26 cellular contexts compared by ENCODE assay signal in the genomic region with DNA sequence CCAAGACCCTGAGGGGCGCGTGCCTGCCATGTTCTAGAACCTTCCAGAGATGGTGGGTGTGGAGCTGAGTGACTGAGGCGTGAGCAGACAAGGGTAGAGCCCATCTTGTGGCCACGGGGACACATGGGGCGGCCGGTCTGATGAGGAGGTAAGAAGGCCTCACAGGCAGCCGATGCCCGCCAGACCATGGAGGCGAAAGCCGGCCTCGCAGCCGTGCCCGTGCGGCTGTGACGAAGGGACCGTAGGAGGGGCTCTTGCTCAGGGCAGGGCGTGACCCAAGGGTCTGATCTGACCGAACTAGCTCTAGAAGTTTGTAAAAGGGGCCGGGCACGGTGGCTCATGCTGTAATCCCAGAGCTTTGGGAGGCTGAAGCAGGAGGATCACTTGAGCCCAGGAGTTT. TPM values are rescaled to one million over a fixed set of nuclear protein-coding genes. Genes with fewer than 3 reads are reported as not detected.
DNase-seq lines count a peak whose midpoint lies in the region; ATAC-seq, FAIRE-seq and TF ChIP-seq lines count a peak whose summit lies in the region.
"Had no signal": no experiment of that assay in that cellular context is flagged by ENCODE, and none has a peak within 500 bp of the region (broad histone marks: within the 10 kb centered on the region; RNA-seq: fewer than 3 reads in every experiment).

No MANE protein-coding gene starts in this region.

- H3K27me3 ChIP-seq in HUES6 (ENCODE audit: control insufficient read depth, insufficient read depth, low read length) (no peaks in the 10 kb centered on the region), H1 (replicated peaks in 1 of 4; ENCODE audit: control insufficient read depth in 3 of 4, extremely low read depth in 1 of 4, insufficient read depth in 3 of 4, low read length in 3 of 4) (no peaks in the 10 kb centered on the region), osteoblast (ENCODE audit: insufficient read depth, low read length) (no peaks in the 10 kb centered on the region)
- H3K27me3 ChIP-seq: BE2C, Peyer's patch had no signal

- CTCF ChIA-PET in H1 (lab: Charles Lee; ENCODE audit: partially characterized antibody) = interaction anchor here (1.0 to 1.1 kb wide), 2 partner anchors 21 to 35 kb away, joined by 3 to 4 read pairs; no protein-coding TSS in a partner anchor

- H2BK15ac ChIP-seq in H1 (ENCODE audit: low read length) = no peak overlapping the region

- H3K18ac ChIP-seq in H1 (ENCODE audit: extremely low read depth, low read length) = no peak overlapping the region

- H3K56ac ChIP-seq in H1 (replicated peaks; ENCODE audit: insufficient read length, low read depth, low read length) = no peak overlapping the region

- H3K4me1 Mint-ChIP-seq in CD14-positive monocyte = no peaks in the 10 kb centered on the region
- H3K4me1 Mint-ChIP-seq in activated T-cell treated with anti-CD3 and anti-CD28 coated beads, Interleukin-2, amount 50 U/mL, for 72 hours (ENCODE audit: low read depth) = no peaks in the 10 kb centered on the region
- H3K4me1 Mint-ChIP-seq: IgD-negative memory B cell had no signal

- H4K5ac ChIP-seq in H1 (ENCODE audit: insufficient read length, low read depth, low read length) = no peak overlapping the region

- TF ChIP-seq POLR2A in H1 (IDR thresholded peaks at IDR 0.05; ENCODE audit: control extremely low read depth in 1 of 2, low read depth in 2 of 2, low read length in 2 of 2) = no peak

- no peaks in the 10 kb centered on the region for H3K79me2 ChIP-seq in H1 (ENCODE audit: control insufficient read depth in 1 of 2, insufficient read depth in 2 of 2, low read length in 2 of 2)
- H3K79me2 ChIP-seq in osteoblast (ENCODE audit: insufficient read depth, low read length) = no peaks in the 10 kb centered on the region

- H3K4me1 ChIP-seq in HUES6 (ENCODE audit: control insufficient read depth, insufficient read depth, low read length) = no peaks in the 10 kb centered on the region
- no peaks in the 10 kb centered on the region for H3K4me1 ChIP-seq in H1 (replicated peaks in 1 of 4; ENCODE audit: control insufficient read depth in 3 of 4, insufficient read depth in 4 of 4, low read length in 3 of 4)
- H3K4me1 ChIP-seq in osteoblast (ENCODE audit: insufficient read depth, low read length) = no peaks in the 10 kb centered on the region
- H3K4me1 ChIP-seq: A549, BE2C, Caco-2, Peyer's patch had no signal

- H3K23ac ChIP-seq in H1 (ENCODE audit: insufficient read length) = no peak overlapping the region

- POLR2A ChIA-PET in H1 (lab: Charles Lee; ENCODE audit: partially characterized antibody) = interaction anchor here (0.6 kb wide), 1 partner anchor 20 kb away, joined by 3 read pairs; no protein-coding TSS in a partner anchor

- TF ChIP-seq EP300 in H1 (IDR thresholded peaks at IDR 0.05; ENCODE audit: borderline replicate concordance in 1 of 2, low read depth in 2 of 2, low read length in 2 of 2) = no peak

- TF ChIP-seq RAD21 in H1 (IDR thresholded peaks at IDR 0.05 in 1 of 2, conservative IDR thresholded peaks at IDR 0.05 in 1 of 2; ENCODE audit: low read depth in 2 of 2, low read length in 2 of 2) = no peak

- H3K27ac ChIP-seq in HUES6 (ENCODE audit: low read depth, low read length) (peak overlapping the region; percentile 67; the same call in 1 of the 2 replicates), H1 (ENCODE audit: low read depth, low read length) (no peak overlapping the region; the same call in 1 of the 2 replicates), osteoblast (ENCODE audit: low read depth, low read length) (no peak overlapping the region)
- H3K27ac ChIP-seq: Peyer's patch had no signal

- peaks cover 0 to 6% of the 10 kb centered on the region in 2 experiments for H4K20me1 ChIP-seq in H1 (replicated peaks in 1 of 2; ENCODE audit: control insufficient read depth in 1 of 2, insufficient read depth in 2 of 2, low read length in 2 of 2)
- peaks cover 9% of the 10 kb centered on the region for H4K20me1 ChIP-seq in osteoblast (ENCODE audit: insufficient read depth, low read length)

- intact Hi-C loops in CD14-positive monocyte (cut with micrococcal nuclease) = no loop called here

- no peak overlapping the region for H2AK5ac ChIP-seq in H1 (ENCODE audit: low read depth, low read length)

- H3K9ac ChIP-seq in HUES6 (ENCODE audit: low read length) (no peak overlapping the region), H1 (replicated peaks in 1 of 4; ENCODE audit: extremely low read depth in 1 of 4, low read depth in 3 of 4, low read length in 3 of 4) (no peak overlapping the region)

- H2BK5ac ChIP-seq in H1 (ENCODE audit: low read depth, low read length) = 0 out of 2 replicates have a peak overlapping the region, but pooled peaks have one; percentile 71

- no peak for TF ChIP-seq CTCF in CD14-positive monocyte (IDR thresholded peaks at IDR 0.05)
- no peak for TF ChIP-seq CTCF in H1 (IDR thresholded peaks at IDR 0.05; ENCODE audit: control extremely low read depth in 1 of 3, insufficient read depth in 1 of 3, low read depth in 1 of 3, low read length in 3 of 3)
- no peak for TF ChIP-seq CTCF in osteoblast (IDR thresholded peaks at IDR 0.05; ENCODE audit: extremely low read depth, low read depth, low read length)

- no peak overlapping the region for H2AFZ ChIP-seq in H1 (ENCODE audit: low read length)
- no peak overlapping the region for H2AFZ ChIP-seq in osteoblast (ENCODE audit: low read length)

- H4K91ac ChIP-seq in H1 (replicated peaks; ENCODE audit: insufficient read length, low read length) = no peak overlapping the region

- no peak overlapping the region for H3K14ac ChIP-seq in H1 (ENCODE audit: insufficient read length)

- peak overlapping the region in 4 of 7 donors; percentile 3 to 62 (median 20) for H3K27ac Mint-ChIP-seq in CD14-positive monocyte
- H3K27ac Mint-ChIP-seq in activated T-cell treated with anti-CD3 and anti-CD28 coated beads, Interleukin-2, amount 50 U/mL, for 72 hours = no peak overlapping the region
- H3K27ac Mint-ChIP-seq: CD4-positive, alpha-beta T cell; IgD-negative memory B cell had no signal

- H2BK20ac ChIP-seq in H1 (ENCODE audit: low read length) = no peak overlapping the region

- peaks cover 22% of the 10 kb centered on the region for H3K36me3 ChIP-seq in HUES6 (ENCODE audit: control insufficient read depth, insufficient read depth, low read length)
- H3K36me3 ChIP-seq in H1 (ENCODE audit: control insufficient read depth in 2 of 4, insufficient read depth in 4 of 4, low read length in 3 of 4) = no peaks in the 10 kb centered on the region; a peak in 2 of 8 replicates
- peaks cover 30% of the 10 kb centered on the region for H3K36me3 ChIP-seq in osteoblast (ENCODE audit: insufficient read depth, low read length)

- peaks cover 54 to 75% of the 10 kb centered on the region in 2 donors for H3K36me3 Mint-ChIP-seq in CD14-positive monocyte
- peaks cover 2 to 5% of the 10 kb centered on the region in 2 donors for H3K36me3 Mint-ChIP-seq in activated T-cell treated with anti-CD3 and anti-CD28 coated beads, Interleukin-2, amount 50 U/mL, for 72 hours (ENCODE audit: insufficient read depth in 2 of 2)

- no peaks in the 10 kb centered on the region for H3K79me1 ChIP-seq in H1 (ENCODE audit: low read depth, low read length)

- 92% methylated on average over 20 of the region's 20 CpGs; no CpG with 5 or more reads in 1 of the 2 experiments for WGBS in H1 (ENCODE audit: extremely low coverage in 1 of 2, insufficient coverage in 1 of 2, insufficient read length in 1 of 2, insufficient replicate concordance in 2 of 2, low coverage in 1 of 2, low lambda C conversion rate in 2 of 2, missing lambda C conversion rate in 1 of 2), 2 experiments

- no peak overlapping the region for H2BK120ac ChIP-seq in H1 (replicated peaks; ENCODE audit: low read depth, low read length)

- no peak for FAIRE-seq in H1 (lab: Jason Lieb, UNC)
- FAIRE-seq: A549, GM12892, HTR-8/SVneo had no signal

- DNase-seq in CD14-positive monocyte (ENCODE audit: low spot score) = no peak
- no peak for DNase-seq in H1 (ENCODE audit: low read depth in 1 of 2, low spot score in 2 of 2)
- DNase-seq in osteoblast (ENCODE audit: insufficient read length, low spot score, missing footprints) = peak; percentile 77
- no peak for DNase-seq in activated T-cell treated with anti-CD3 and anti-CD28 coated beads, Interleukin-2, amount 50 U/mL, for 72 hours
- DNase-seq in SHP77 treated with DMSO at 0.1 percent for 48 hours (lab: John Stamatoyannopoulos, UW) = no peak
- DNase-seq: BE2C; Caco-2; CD4-positive, alpha-beta T cell; DMS 273 treated with DMSO at 0.1 percent for 48 hours; DMS79 treated with DMSO at 0.1 percent for 48 hours; Karpas-422; NCI-H1694; NCI-H2081; NCI-H2171 treated with DMSO at 0.1 percent for 48 hours; NCI-H446; NCI-H526; Peyer's patch had no signal

- no peak overlapping the region for H3K4ac ChIP-seq in H1 (replicated peaks; ENCODE audit: insufficient read length, low read depth, low read length)

- H2BK12ac ChIP-seq in H1 (ENCODE audit: low read depth, low read length) = no peak overlapping the region

- no peak for ATAC-seq in activated T-cell treated with anti-CD3 and anti-CD28 coated beads, Interleukin-2, amount 50 U/mL, for 72 hours (replicated peaks in 1 of 2)
- no peak for ATAC-seq in HG02678 (IDR thresholded peaks at IDR 0.05; ENCODE audit: unreplicated experiment)
- ATAC-seq: A549, HCT116 had no signal

- H3K4me3 ChIP-seq in HUES6 (ENCODE audit: low read depth, low read length) (no peak overlapping the region), H1 (ENCODE audit: extremely low read depth in 1 of 4, insufficient read depth in 2 of 4, low read depth in 3 of 4, low read length in 4 of 4) (no peak overlapping the region), osteoblast (ENCODE audit: insufficient read depth, low read length) (no peak overlapping the region)
- H3K4me3 ChIP-seq: A549, Peyer's patch had no signal

- no peak overlapping the region; the same call in 1 of the 2 replicates for H4K8ac ChIP-seq in H1 (ENCODE audit: extremely low read depth, insufficient read depth, low read length)

- H3K27me3 Mint-ChIP-seq in CD14-positive monocyte (ENCODE audit: low read depth in 3 of 3) = no peaks in the 10 kb centered on the region
- H3K27me3 Mint-ChIP-seq in activated T-cell treated with anti-CD3 and anti-CD28 coated beads, Interleukin-2, amount 50 U/mL, for 72 hours (ENCODE audit: low read depth) = no peaks in the 10 kb centered on the region
- H3K27me3 Mint-ChIP-seq: CD4-positive, alpha-beta T cell; IgD-negative memory B cell had no signal

- H3K23me2 ChIP-seq in H1 (ENCODE audit: low read depth, low read length) = no peaks in the 10 kb centered on the region

- no peak overlapping the region for H3K4me3 Mint-ChIP-seq in CD14-positive monocyte
- no peak overlapping the region for H3K4me3 Mint-ChIP-seq in activated T-cell treated with anti-CD3 and anti-CD28 coated beads, Interleukin-2, amount 50 U/mL, for 72 hours
- H3K4me3 Mint-ChIP-seq: CD4-positive, alpha-beta T cell; IgD-negative memory B cell had no signal

- H3K4me2 ChIP-seq in H1 (ENCODE audit: insufficient read depth in 1 of 2, low read depth in 2 of 2, low read length in 2 of 2) = no peak overlapping the region
- no peak overlapping the region for H3K4me2 ChIP-seq in osteoblast (ENCODE audit: insufficient read depth, low read length)
- H3K4me2 ChIP-seq: A549 had no signal

- H3K9me3 ChIP-seq in HUES6 (ENCODE audit: control insufficient read depth, insufficient read depth, low read depth, low read length) = no peaks in the 10 kb centered on the region
- no peaks in the 10 kb centered on the region for H3K9me3 ChIP-seq in H1 (ENCODE audit: insufficient read depth in 2 of 2, low read depth in 1 of 2, low read length in 1 of 2)
- H3K9me3 ChIP-seq in osteoblast (ENCODE audit: low read depth, low read length) = no peaks in the 10 kb centered on the region
- H3K9me3 ChIP-seq: A549, BE2C, Caco-2, Peyer's patch had no signal

- H3K9me3 Mint-ChIP-seq in CD14-positive monocyte = peaks cover 0 to 2% (median 0%) of the 10 kb centered on the region in 7 donors
- H3K9me3 Mint-ChIP-seq in activated T-cell treated with anti-CD3 and anti-CD28 coated beads, Interleukin-2, amount 50 U/mL, for 72 hours = no peaks in the 10 kb centered on the region
- H3K9me3 Mint-ChIP-seq: CD4-positive, alpha-beta T cell had no signal

RNA-seq across cellular contexts. Expression of a gene that starts 19.6 kb away (rescaled TPM):
- polyA plus RNA-seq in CD14-positive monocyte = 1 to 10 TPM; 1.0 to 1.1 TPM
- total RNA-seq in H1 (2021; fragmentation: NEBNext Ultra II Directional; extraction: Animal tissue kit (Norgen Biotek cat#: 25700)) = 8.1 and 8.3 TPM in 2 replicates
- polyA plus RNA-seq in H1 (2011; rRNA removed) = 3.4 and 9.8 TPM in 2 replicates
- 7.6 TPM for polyA plus RNA-seq in H1 (2011; cell fraction: cytosol; rRNA removed)
- polyA plus RNA-seq in H1 (2011; cell fraction: nucleus; rRNA removed) = 34.5 TPM
- polyA plus RNA-seq in H1 (2012, experiment 1 of 2) = 7.6 to 12.7 TPM (median 8.9 TPM) in 4 replicates
- 3.3 TPM for polyA plus RNA-seq in H1 (2012, experiment 2 of 2)
- polyA plus RNA-seq in H1 (2013, experiment 1 of 2) = 4.2 TPM
- polyA plus RNA-seq in H1 (2013, experiment 2 of 2) = 3.3 TPM
- 5.0 and 7.3 TPM in 2 replicates for polyA minus RNA-seq in H1 (2011; rRNA and poly(A)+ RNA removed)
- 10.3 TPM for polyA minus RNA-seq in H1 (2011; cell fraction: cytosol; rRNA and poly(A)+ RNA removed)
- polyA minus RNA-seq in H1 (2011; cell fraction: nucleus; rRNA and poly(A)+ RNA removed) = 19.0 TPM
- 14.1 and 15.6 TPM in 2 replicates for total RNA-seq in osteoblast
- total RNA-seq in activated T-cell treated with anti-CD3 and anti-CD28 coated beads, Interleukin-2, amount 50 U/mL, for 72 hours = 10 to 100 TPM; 24.0 to 25.8 TPM

RNA-seq across cellular contexts. Expression of a gene that starts 22.6 kb away (rescaled TPM):
- not detected for polyA plus RNA-seq in CD14-positive monocyte
- total RNA-seq in H1 (2021; fragmentation: NEBNext Ultra II Directional; extraction: Animal tissue kit (Norgen Biotek cat#: 25700)) = not detected in 2 replicates
- 0.14 TPM in 1 of 2 replicates, not detected in the other for polyA plus RNA-seq in H1 (2011; rRNA removed)
- polyA plus RNA-seq in H1 (2011; cell fraction: cytosol; rRNA removed) = 0.06 TPM
- polyA plus RNA-seq in H1 (2011; cell fraction: nucleus; rRNA removed) = 0.44 TPM
- 0.15 to 0.21 TPM (median 0.17 TPM) in 3 of 4 replicates, not detected in the other for polyA plus RNA-seq in H1 (2012, experiment 1 of 2)
- not detected for polyA plus RNA-seq in H1 (2012, experiment 2 of 2)
- 0.12 TPM for polyA plus RNA-seq in H1 (2013, experiment 1 of 2)
- 0.09 TPM for polyA plus RNA-seq in H1 (2013, experiment 2 of 2)
- 0.13 TPM in 1 of 2 replicates, not detected in the other for polyA minus RNA-seq in H1 (2011; rRNA and poly(A)+ RNA removed)
- polyA minus RNA-seq in H1 (2011; cell fraction: cytosol; rRNA and poly(A)+ RNA removed) = not detected
- polyA minus RNA-seq in H1 (2011; cell fraction: nucleus; rRNA and poly(A)+ RNA removed) = 0.90 TPM
- 0.29 and 0.36 TPM in 2 replicates for total RNA-seq in osteoblast
- under 1 TPM; 0.53 to 0.82 TPM for total RNA-seq in activated T-cell treated with anti-CD3 and anti-CD28 coated beads, Interleukin-2, amount 50 U/mL, for 72 hours
- total RNA-seq: M059J, SK-MEL-5 had no signal
- polyA plus RNA-seq: IgD-negative memory B cell had no signal

RNA-seq across cellular contexts. Expression of a gene that starts 52.2 kb away (rescaled TPM):
- polyA plus RNA-seq in CD14-positive monocyte (1 to 10 TPM; 6.5 to 6.6 TPM), H1 (2011; rRNA removed) (41.5 and 42.5 TPM in 2 replicates)
- 47.4 and 49.7 TPM in 2 replicates for total RNA-seq in H1 (2021; fragmentation: NEBNext Ultra II Directional; extraction: Animal tissue kit (Norgen Biotek cat#: 25700))
- 44.1 TPM for polyA plus RNA-seq in H1 (2011; cell fraction: cytosol; rRNA removed)
- polyA plus RNA-seq in H1 (2011; cell fraction: nucleus; rRNA removed) = 91.5 TPM
- polyA plus RNA-seq in H1 (2012, experiment 1 of 2) = 33.8 to 49.1 TPM (median 39.8 TPM) in 4 replicates
- 14.9 TPM for polyA plus RNA-seq in H1 (2012, experiment 2 of 2)
- polyA plus RNA-seq in H1 (2013, experiment 1 of 2) = 22.2 TPM
- polyA plus RNA-seq in H1 (2013, experiment 2 of 2) = 20.1 TPM
- 52.8 and 60.2 TPM in 2 replicates for polyA minus RNA-seq in H1 (2011; rRNA and poly(A)+ RNA removed)
- 26.1 TPM for polyA minus RNA-seq in H1 (2011; cell fraction: cytosol; rRNA and poly(A)+ RNA removed)
- 42.9 TPM for polyA minus RNA-seq in H1 (2011; cell fraction: nucleus; rRNA and poly(A)+ RNA removed)
- 16.6 and 18.6 TPM in 2 replicates for total RNA-seq in osteoblast
- 10 to 100 TPM; 39.9 to 42.6 TPM for total RNA-seq in activated T-cell treated with anti-CD3 and anti-CD28 coated beads, Interleukin-2, amount 50 U/mL, for 72 hours

RNA-seq across cellular contexts. Expression of a gene that starts 55.0 kb away (rescaled TPM):
- polyA plus RNA-seq in CD14-positive monocyte (under 1 TPM; 0.26 to 0.99 TPM), H1 (2011; rRNA removed) (0.32 and 0.89 TPM in 2 replicates)
- total RNA-seq in H1 (2021; fragmentation: NEBNext Ultra II Directional; extraction: Animal tissue kit (Norgen Biotek cat#: 25700)) = 0.50 and 0.82 TPM in 2 replicates
- polyA plus RNA-seq in H1 (2011; cell fraction: cytosol; rRNA removed) = 0.45 TPM
- polyA plus RNA-seq in H1 (2011; cell fraction: nucleus; rRNA removed) = 2.0 TPM
- 0.23 to 0.82 TPM (median 0.62 TPM) in 3 of 4 replicates, not detected in the other for polyA plus RNA-seq in H1 (2012, experiment 1 of 2)
- polyA plus RNA-seq in H1 (2012, experiment 2 of 2) = 0.28 TPM
- 0.39 TPM for polyA plus RNA-seq in H1 (2013, experiment 1 of 2)
- polyA plus RNA-seq in H1 (2013, experiment 2 of 2) = 0.07 TPM
- not detected in 2 replicates for polyA minus RNA-seq in H1 (2011; rRNA and poly(A)+ RNA removed)
- polyA minus RNA-seq in H1 (2011; cell fraction: cytosol; rRNA and poly(A)+ RNA removed) = not detected
- polyA minus RNA-seq in H1 (2011; cell fraction: nucleus; rRNA and poly(A)+ RNA removed) = 0.50 TPM
- not detected in 2 replicates for total RNA-seq in osteoblast
- total RNA-seq in activated T-cell treated with anti-CD3 and anti-CD28 coated beads, Interleukin-2, amount 50 U/mL, for 72 hours = 1 to 10 TPM in 1 of 2 donors, under 1 TPM in 1; 0.37 to 1.4 TPM
- total RNA-seq: M059J, SK-MEL-5 had no signal
- polyA plus RNA-seq: IgD-negative memory B cell had no signal
